Comparison of ENCODE assay signal across 16 cellular contexts in the genomic region with DNA sequence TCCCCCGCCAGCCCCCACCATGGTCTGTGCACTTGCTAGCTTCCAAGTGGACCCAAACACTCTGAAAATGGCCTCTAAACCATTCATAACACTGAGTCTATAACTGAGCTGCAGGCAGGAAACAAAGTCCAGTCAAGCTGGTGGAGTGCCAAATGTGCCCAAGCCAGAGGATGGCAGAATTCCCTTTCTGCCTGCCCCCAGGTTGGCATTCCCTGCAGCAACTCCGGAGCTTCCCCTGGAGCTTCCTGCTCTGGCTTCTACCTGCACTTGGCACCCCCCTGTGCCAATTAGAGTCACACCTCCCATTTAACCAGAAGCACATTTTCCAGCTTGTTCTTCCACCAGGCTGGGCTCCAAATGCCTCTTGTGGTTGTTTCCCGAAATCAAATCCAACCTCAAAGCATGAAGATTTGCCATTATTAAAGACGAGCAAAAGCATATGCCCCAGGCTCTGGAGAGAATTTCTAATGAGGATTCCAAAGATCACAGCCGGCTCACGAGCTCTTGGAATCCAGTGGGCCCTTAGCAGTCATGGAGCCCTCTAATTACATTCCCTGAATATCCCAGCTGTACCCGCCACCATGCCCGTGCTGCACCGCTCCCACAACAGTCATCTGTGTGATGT.
"Had no signal": no experiment of that assay in that cellular context is flagged by ENCODE, and none has a peak within 500 bp of the region (broad histone marks: within the 10 kb centered on the region; RNA-seq: fewer than 3 reads in every experiment).

No MANE protein-coding gene starts in this region.

- DNase-seq: activated CD4-positive, CD25-positive, alpha-beta regulatory T cell; activated naive CD4-positive, alpha-beta T cell treated with Interleukin-2 at 50 U/mL for 16 hours; central memory CD4-positive, alpha-beta T cell; effector memory CD4-positive, alpha-beta T cell; heart left ventricle; immature natural killer cell; left cardiac atrium; naive thymus-derived CD4-positive, alpha-beta T cell; pancreas; stimulated activated CD4-positive, alpha-beta T cell treated with anti-CD3 and anti-CD28 coated beads, Interleukin-4, amount 100 ng/mL, for 24 hours; stimulated activated naive CD4-positive, alpha-beta T cell; SW 1271; tibial artery; uterus had no signal

- H3K36me3 ChIP-seq: heart left ventricle, pancreas, tibial artery, uterus had no signal

- H3K4me3 ChIP-seq: heart left ventricle, lung, pancreas, skin epidermis, tibial artery, uterus had no signal

- H3K9me3 ChIP-seq: heart left ventricle, pancreas, tibial artery, uterus had no signal

- H3K27me3 ChIP-seq: uterus had no signal

- ATAC-seq: heart left ventricle; left cardiac atrium; naive thymus-derived CD4-positive, alpha-beta T cell; pancreas had no signal

- H3K4me1 ChIP-seq: pancreas, uterus had no signal

- H3K27ac ChIP-seq: heart left ventricle, pancreas, tibial artery, uterus had no signal
